Comparison of ENCODE assay signal across 16 cellular contexts in genomic region chr4:128247906-128248305, GRCh38. TPM values are rescaled to one million over a fixed set of nuclear protein-coding genes. Genes with fewer than 3 reads are reported as not detected.
DNase-seq lines count a peak whose midpoint lies in the region; ATAC-seq and TF ChIP-seq lines count a peak whose summit lies in the region.
"Had no signal": no experiment of that assay in that cellular context is flagged by ENCODE, and none has a peak within 500 bp of the region (broad histone marks: within the 10 kb centered on the region; RNA-seq: fewer than 3 reads in every experiment).

No MANE protein-coding gene starts in this region.

- H3K79me1 ChIP-seq in mesendoderm (ENCODE audit: low read length) = no peaks in the 10 kb centered on the region

- H3K27me3 ChIP-seq in mesendoderm (ENCODE audit: insufficient read depth, low read length, poor library complexity) = no peaks in the 10 kb centered on the region
- H3K27me3 ChIP-seq: BE2C, BLaER1 had no signal

- no peak overlapping the region for H4K5ac ChIP-seq in mesendoderm (ENCODE audit: low read length)

- POLR2A ChIA-PET in HEK293 (lab: Yijun Ruan, JAX) = no interaction called here

- H3K79me2 ChIP-seq in mesendoderm (ENCODE audit: control insufficient read depth, insufficient read depth, low read length) = no peaks in the 10 kb centered on the region

- no peak overlapping the region for H3K9ac ChIP-seq in mesendoderm (ENCODE audit: low read length)
- H3K9ac ChIP-seq: BLaER1 had no signal

- H3K27ac ChIP-seq in HEK293 (ENCODE audit: extremely low read depth, low read depth, low read length) (no peak overlapping the region), mesendoderm (ENCODE audit: low read depth, low read length) (no peak overlapping the region)
- H3K27ac ChIP-seq: BLaER1 had no signal

- no peak overlapping the region for H3K4me2 ChIP-seq in mesendoderm (ENCODE audit: low read length)
- H3K4me2 ChIP-seq: BLaER1 had no signal

- H3K36me3 ChIP-seq in HEK293 (ENCODE audit: control insufficient read depth in 2 of 2, insufficient read depth in 1 of 2, low read length in 2 of 2) = no peaks in the 10 kb centered on the region
- H3K36me3 ChIP-seq in mesendoderm (ENCODE audit: control insufficient read depth, insufficient read depth, low read length) = no peaks in the 10 kb centered on the region
- H3K36me3 ChIP-seq: BE2C, BLaER1 had no signal

- no peaks in the 10 kb centered on the region for H3K9me3 ChIP-seq in HEK293 (ENCODE audit: control insufficient read depth, insufficient read depth, low read depth, low read length)
- H3K9me3 ChIP-seq: BE2C had no signal

- no CpG with 5 or more reads among the region's 1 CpG for WGBS in mesendoderm (ENCODE audit: extremely low coverage, insufficient coverage, low lambda C conversion rate)

- DNase-seq in mesendoderm = peak; percentile 23
- no peak for DNase-seq in HuH-7.5 (ENCODE audit: low spot score)
- DNase-seq in stimulated activated CD4-positive, alpha-beta T cell treated with anti-CD3 and anti-CD28 coated beads, Interleukin-12 subunit alpha, Interleukin-12 subunit beta, amount 100 ng/mL, for 4 hours = no peak
- DNase-seq: 8988T; ACHN; BE2C; C1 segment of cervical spinal cord; CD4-positive, alpha-beta memory T cell; CD4-positive, CD25-positive, alpha-beta regulatory T cell; CD8-positive, alpha-beta memory T cell; COR-L47; DMS79 treated with DMSO at 0.1 percent for 48 hours; GF-D8 had no signal

- H4K8ac ChIP-seq in mesendoderm (ENCODE audit: low read depth, low read length) = no peak overlapping the region

- H2BK5ac ChIP-seq in mesendoderm (ENCODE audit: low read length) = no peak overlapping the region

- H3K4me3 ChIP-seq in HEK293 (ENCODE audit: low read depth, low read length) (no peak overlapping the region), mesendoderm (ENCODE audit: low read length) (no peak overlapping the region)
- H3K4me3 ChIP-seq: BLaER1 had no signal

- H3K18ac ChIP-seq in mesendoderm (ENCODE audit: low read length) = no peak overlapping the region

- H3K4ac ChIP-seq in mesendoderm (ENCODE audit: low read depth, low read length) = no peak overlapping the region

- no peak for ATAC-seq in GM21619 (IDR thresholded peaks at IDR 0.05; ENCODE audit: unreplicated experiment)

- H3K56ac ChIP-seq in mesendoderm (ENCODE audit: low read length) = no peak overlapping the region

- H2AK5ac ChIP-seq in mesendoderm (ENCODE audit: low read length) = no peak overlapping the region

- H3K23ac ChIP-seq in mesendoderm (ENCODE audit: low read length) = no peak overlapping the region

- no peak for TF ChIP-seq CTCF in HEK293 (tag by site-specific recombination; IDR thresholded peaks at IDR 0.05)

- H3K4me1 ChIP-seq in HEK293 (ENCODE audit: control insufficient read depth, insufficient read depth, low read length) (no peaks in the 10 kb centered on the region), mesendoderm (ENCODE audit: control insufficient read depth, low read depth, low read length) (no peaks in the 10 kb centered on the region)
- H3K4me1 ChIP-seq: BE2C, BLaER1 had no signal

- no peak overlapping the region for H2BK15ac ChIP-seq in mesendoderm (replicated peaks; ENCODE audit: low read depth)

- CTCF ChIA-PET in HEK293 (lab: Yijun Ruan, JAX) = no interaction called here

- no peak overlapping the region for H2BK120ac ChIP-seq in mesendoderm (ENCODE audit: low read depth, low read length)

TF ChIP-seq in HEK293, 187 proteins besides CTCF, POLR2A, EP300 and RAD21:
- no peak for TF ChIP-seq PRDM1 (tag by site-specific recombination; IDR thresholded peaks at IDR 0.05)
- peak; percentile 61 for TF ChIP-seq SETDB1 (IDR thresholded peaks at IDR 0.05; ENCODE audit: insufficient read length, low read length)
TF ChIP-seq in HEK293: peak in this region for 1.

RNA-seq across cellular contexts. Expression of gene PGRMC2, which starts 39.7 kb away (rescaled TPM):
- polyA plus RNA-seq in mesendoderm (2013, experiment 1 of 2) = 48.1 TPM
- 47.8 TPM for polyA plus RNA-seq in mesendoderm (2013, experiment 2 of 2)
